ENCODE assay signal across 13 cellular contexts in genomic region chr9:33155393-33155792, GRCh38. TPM values are rescaled to one million over a fixed set of nuclear protein-coding genes. Genes with fewer than 3 reads are reported as not detected.
DNase-seq lines count a peak whose midpoint lies in the region; ATAC-seq, FAIRE-seq and TF ChIP-seq lines count a peak whose summit lies in the region.
"Had no signal": no experiment of that assay in that cellular context is flagged by ENCODE, and none has a peak within 500 bp of the region (broad histone marks: within the 10 kb centered on the region; RNA-seq: fewer than 3 reads in every experiment).

No MANE protein-coding gene starts in this region.

- H3K36me3 ChIP-seq in BLaER1 treated with 17β-estradiol and CSF1 and Interleukin-3, amounts not matched to agents 10 nM and 100 nM = peaks cover 0 to 15% (median 0%) of the 10 kb centered on the region in 11 experiments; a peak in 3 of 22 replicates
- H3K36me3 ChIP-seq: HAP-1 had no signal

- peaks cover 0 to 28% (median 0%) of the 10 kb centered on the region in 11 experiments; a peak in 7 of 22 replicates for H3K9me3 ChIP-seq in BLaER1 treated with 17β-estradiol and CSF1 and Interleukin-3, amounts not matched to agents 10 nM and 100 nM (replicated peaks in 1 of 11)
- H3K9me3 ChIP-seq: HAP-1, mucosa of descending colon had no signal

- H3K4me3 ChIP-seq in BLaER1 treated with 17β-estradiol and CSF1 and Interleukin-3, amounts not matched to agents 10 nM and 100 nM = peak overlapping the region in 2 of 10 experiments; percentile 12 to 21; a peak in 2 of 20 replicates
- H3K4me3 ChIP-seq: HAP-1, mucosa of descending colon had no signal

- peak overlapping the region; percentile 52 for H3K27ac Mint-ChIP-seq in activated T-helper 17 cell treated with anti-CD3 and anti-CD28 coated beads, Interleukin-2, amount 50 U/mL, for 72 hours

- H3K9me3 Mint-ChIP-seq in activated T-helper 17 cell treated with anti-CD3 and anti-CD28 coated beads, Interleukin-2, amount 50 U/mL, for 72 hours = no peaks in the 10 kb centered on the region

- peak overlapping the region; percentile 77 for H3K4me3 Mint-ChIP-seq in activated T-helper 17 cell treated with anti-CD3 and anti-CD28 coated beads, Interleukin-2, amount 50 U/mL, for 72 hours

- H3K9ac ChIP-seq in BLaER1 treated with 17β-estradiol and CSF1 and Interleukin-3, amounts not matched to agents 10 nM and 100 nM = peak overlapping the region in 3 of 11 experiments; percentile 56 to 72 (median 70); a peak in 4 of 22 replicates

- H3K27me3 Mint-ChIP-seq in activated T-helper 17 cell treated with anti-CD3 and anti-CD28 coated beads, Interleukin-2, amount 50 U/mL, for 72 hours = no peaks in the 10 kb centered on the region

- peaks cover 0 to 45% (median 7%) of the 10 kb centered on the region in 11 experiments; a peak in 10 of 22 replicates for H4K20me1 ChIP-seq in BLaER1 treated with 17β-estradiol and CSF1 and Interleukin-3, amounts not matched to agents 10 nM and 100 nM

- no peak for TF ChIP-seq POLR2A in GM12892 (IDR thresholded peaks at IDR 0.05; ENCODE audit: low read depth, low read length)

- no peak for ATAC-seq in activated T-helper 17 cell treated with anti-CD3 and anti-CD28 coated beads, Interleukin-2, amount 50 U/mL, for 72 hours (replicated peaks)
- ATAC-seq in GM19324 (IDR thresholded peaks at IDR 0.05; ENCODE audit: low FRiP score, unreplicated experiment) = no peak
- ATAC-seq: mucosa of descending colon had no signal

- H3K4me2 ChIP-seq in BLaER1 treated with 17β-estradiol and CSF1 and Interleukin-3, amounts not matched to agents 10 nM and 100 nM = peak overlapping the region; percentile 49 to 98 (median 92)

- H3K27me3 ChIP-seq in BLaER1 treated with 17β-estradiol and CSF1 and Interleukin-3, amounts not matched to agents 10 nM and 100 nM = no peaks in the 10 kb centered on the region

- H3K27ac ChIP-seq in BLaER1 treated with 17β-estradiol and CSF1 and Interleukin-3, amounts not matched to agents 10 nM and 100 nM = peak overlapping the region; percentile 5 to 100 (median 77); a peak in 17 of 22 replicates

- H3K4me1 Mint-ChIP-seq in activated T-helper 17 cell treated with anti-CD3 and anti-CD28 coated beads, Interleukin-2, amount 50 U/mL, for 72 hours = peaks cover 75% of the 10 kb centered on the region

- H3K36me3 Mint-ChIP-seq in activated T-helper 17 cell treated with anti-CD3 and anti-CD28 coated beads, Interleukin-2, amount 50 U/mL, for 72 hours (ENCODE audit: low read depth) = peaks cover 17% of the 10 kb centered on the region

- DNase-seq in GM12892 (ENCODE audit: insufficient read length) (no peak), mesenteric fat pad (ENCODE audit: low spot score) (peak; percentile 18), activated gamma-delta T cell (lab: John Stamatoyannopoulos, UW) (no peak), NCI-H1092 (lab: John Stamatoyannopoulos, UW) (no peak), HPDE6-E6E7 (ENCODE audit: extremely low spot score) (no peak)
- DNase-seq: activated CD4-positive, alpha-beta T cell treated with anti-CD3 and anti-CD28 coated beads, Interleukin-2, amount 50 U/mL, for 4 hours; COR-L47; hippocampal formation; mucosa of descending colon had no signal

- peak; percentile 33 for FAIRE-seq in GM12892 (lab: Jason Lieb, UNC)

- H3K4me1 ChIP-seq in BLaER1 treated with 17β-estradiol and CSF1 and Interleukin-3, amounts not matched to agents 10 nM and 100 nM = peaks cover 89 to 97% (median 96%) of the 10 kb centered on the region in 10 experiments

RNA-seq across cellular contexts. Expression of gene B4GALT1, which starts 11.7 kb away (rescaled TPM):
- 33.9 TPM for polyA plus RNA-seq in GM12892 (2012; ENCODE audit: missing spikeins)
- total RNA-seq in activated T-helper 17 cell treated with anti-CD3 and anti-CD28 coated beads, Interleukin-2, amount 50 U/mL, for 72 hours = 10 to 100 TPM; 45.4 to 57.9 TPM
- total RNA-seq in mesenteric fat pad = 115 TPM
